10 cellular contexts compared by ENCODE assay signal in the genomic region with DNA sequence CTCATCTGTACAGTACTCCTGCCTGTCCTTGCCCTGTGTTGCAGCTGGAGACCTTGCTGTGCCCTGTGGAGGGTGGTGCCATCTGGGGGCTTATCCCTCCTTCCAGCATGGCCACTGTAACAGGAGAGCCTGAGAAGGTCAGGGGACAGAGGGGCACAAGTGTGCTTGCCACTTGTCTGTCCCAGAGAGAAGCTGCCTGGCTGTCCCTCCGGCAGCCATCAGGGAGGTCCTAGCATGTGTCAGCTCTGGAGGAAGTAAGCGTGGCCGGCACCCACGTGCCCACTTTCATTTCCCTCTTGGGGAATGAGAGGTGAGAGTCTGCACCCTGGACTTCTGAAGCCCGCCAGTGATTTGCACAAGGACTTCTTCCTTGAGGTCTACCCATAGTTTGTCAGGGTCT.
DNase-seq lines count a peak whose midpoint lies in the region; ATAC-seq and TF ChIP-seq lines count a peak whose summit lies in the region.
"Had no signal": no experiment of that assay in that cellular context is flagged by ENCODE, and none has a peak within 500 bp of the region (broad histone marks: within the 10 kb centered on the region; RNA-seq: fewer than 3 reads in every experiment).

No MANE protein-coding gene starts in this region.

- no peak overlapping the region for H3K27ac ChIP-seq in SU-DHL-6 (ENCODE audit: low read depth, low read length)
- H3K27ac ChIP-seq in naive thymus-derived CD4-positive, alpha-beta T cell (ENCODE audit: low read depth, low read length): no peak overlapping the region
- H3K27ac ChIP-seq: SJSA1 had no signal

- no peak overlapping the region for H3K4me3 ChIP-seq in SU-DHL-6 (ENCODE audit: insufficient read depth, low read length, poor library complexity, severe bottlenecking)
- no peak overlapping the region for H3K4me3 ChIP-seq in naive thymus-derived CD4-positive, alpha-beta T cell (ENCODE audit: low read length)
- H3K4me3 ChIP-seq: SJSA1 had no signal

- no peaks in the 10 kb centered on the region for H3K27me3 ChIP-seq in SU-DHL-6 (ENCODE audit: low read length)
- H3K27me3 ChIP-seq in naive thymus-derived CD4-positive, alpha-beta T cell (ENCODE audit: control insufficient read depth in 2 of 2, insufficient read depth in 2 of 2, low read length in 2 of 2): no peaks in the 10 kb centered on the region
- H3K27me3 ChIP-seq: SJSA1 had no signal

- no peaks in the 10 kb centered on the region for H3F3A ChIP-seq in SU-DHL-6 (ENCODE audit: insufficient read depth)

- POLR2A ChIA-PET in naive thymus-derived CD4-positive, alpha-beta T cell (lab: Charles Lee): no interaction called here

- no peaks in the 10 kb centered on the region for H3K79me2 ChIP-seq in SU-DHL-6 (ENCODE audit: insufficient read depth, low read length)

- no peaks in the 10 kb centered on the region for H3K9me3 ChIP-seq in SU-DHL-6 (ENCODE audit: insufficient read depth, low read length)
- H3K9me3 ChIP-seq in naive thymus-derived CD4-positive, alpha-beta T cell (ENCODE audit: control insufficient read depth in 2 of 3, low read length in 3 of 3): no peaks in the 10 kb centered on the region
- H3K9me3 ChIP-seq: SJSA1 had no signal

- peak overlapping the region; percentile 22; the same call in 1 of the 2 replicates for H3K9ac ChIP-seq in SU-DHL-6 (ENCODE audit: low read length)

- H3K36me3 ChIP-seq in SU-DHL-6 (ENCODE audit: low read length): no peaks in the 10 kb centered on the region
- no peaks in the 10 kb centered on the region for H3K36me3 ChIP-seq in naive thymus-derived CD4-positive, alpha-beta T cell (ENCODE audit: control insufficient read depth in 2 of 3, insufficient read depth in 3 of 3, low read length in 3 of 3)

- H3K9me3 Mint-ChIP-seq in naive thymus-derived CD4-positive, alpha-beta T cell: peaks cover 0 to 5% (median 0%) of the 10 kb centered on the region in 11 donors

- peaks cover 3 to 52% of the 10 kb centered on the region in 2 donors for H3K4me1 ChIP-seq in naive thymus-derived CD4-positive, alpha-beta T cell (ENCODE audit: control insufficient read depth in 2 of 2, insufficient read depth in 2 of 2, low read length in 2 of 2)

- H3K27me3 Mint-ChIP-seq in naive thymus-derived CD4-positive, alpha-beta T cell: no peaks in the 10 kb centered on the region

- H3K27ac Mint-ChIP-seq in naive thymus-derived CD4-positive, alpha-beta T cell: peak overlapping the region in 2 of 9 donors; percentile 31 to 88

- H3K4me3 Mint-ChIP-seq in naive thymus-derived CD4-positive, alpha-beta T cell: peak overlapping the region in 1 of 10 donors; percentile 80

- intact Hi-C loops in naive thymus-derived CD4-positive, alpha-beta T cell (cut with micrococcal nuclease): no loop called here
- intact Hi-C loops in sciatic nerve (cut with DNase I): no loop called here

- no peaks in the 10 kb centered on the region for H4K20me1 ChIP-seq in SU-DHL-6 (ENCODE audit: low read depth, low read length)

- H3K4me2 ChIP-seq in SU-DHL-6 (ENCODE audit: low read depth, low read length, poor library complexity, severe bottlenecking): no peak overlapping the region

- peaks cover 0 to 4% (median 0%) of the 10 kb centered on the region in 5 donors for H3K36me3 Mint-ChIP-seq in naive thymus-derived CD4-positive, alpha-beta T cell

- H2AFZ ChIP-seq in SU-DHL-6 (ENCODE audit: low read depth, low read length, severe bottlenecking): no peak overlapping the region

- H3K9me2 ChIP-seq in SU-DHL-6 (replicated peaks; ENCODE audit: insufficient read depth, low read length): no peaks in the 10 kb centered on the region

- H3K4me1 Mint-ChIP-seq in naive thymus-derived CD4-positive, alpha-beta T cell: peaks cover 17 to 70% (median 33%) of the 10 kb centered on the region in 7 donors

- CTCF ChIA-PET in naive thymus-derived CD4-positive, alpha-beta T cell (lab: Charles Lee): no interaction called here

- peak; percentile 29 for ATAC-seq in GM18498 (IDR thresholded peaks at IDR 0.05; ENCODE audit: unreplicated experiment)
- peak; percentile 29 for ATAC-seq in HG02798 (IDR thresholded peaks at IDR 0.05; ENCODE audit: poor library complexity, unreplicated experiment)
- ATAC-seq in naive thymus-derived CD4-positive, alpha-beta T cell: peak; percentile 70
- no peak for ATAC-seq in sciatic nerve
- no peak for ATAC-seq in GM18861 (IDR thresholded peaks at IDR 0.05; ENCODE audit: unreplicated experiment)

- no peak for DNase-seq in naive thymus-derived CD4-positive, alpha-beta T cell
- DNase-seq in sciatic nerve (ENCODE audit: low spot score): no peak
- DNase-seq in NCI-H69 (lab: John Stamatoyannopoulos, UW): no peak
- no peak for DNase-seq in DMS53 (lab: John Stamatoyannopoulos, UW)
- DNase-seq: EL had no signal

- no peak for TF ChIP-seq CTCF in SU-DHL-6 (IDR thresholded peaks at IDR 0.05; ENCODE audit: insufficient read depth, low read length, poor library complexity, severe bottlenecking)

Comparison
In these comparisons a context has a peak if more than half of its experiments do, and no peak if none do; other contexts are left out.
1. ATAC-seq: peak in GM18498 (single experiment), HG02798 (single experiment) and naive thymus-derived CD4-positive, alpha-beta T cell (single experiment); none in sciatic nerve (single experiment) and GM18861 (single experiment).